In the genomic region with DNA sequence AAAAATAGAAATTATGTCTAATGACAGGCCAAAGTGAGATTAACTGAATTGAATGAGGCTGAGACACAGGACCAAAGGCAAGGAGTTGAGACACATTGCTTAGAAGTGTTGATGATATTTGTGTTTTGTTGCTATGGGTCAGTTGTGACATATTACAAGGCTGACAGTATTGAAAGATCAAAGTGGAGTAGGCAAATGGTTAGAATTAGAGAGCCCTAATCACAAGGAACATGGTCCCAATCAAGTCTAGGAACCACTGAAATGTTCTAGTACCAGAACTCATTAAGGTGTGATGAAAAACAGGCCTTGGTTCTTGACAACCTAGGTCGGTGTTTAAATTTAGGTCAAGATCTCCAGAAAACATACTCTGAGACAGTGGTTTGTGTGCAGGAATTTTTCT, we compare ENCODE assay signal across 27 cellular contexts.
"Had no signal": no experiment of that assay in that cellular context is flagged by ENCODE, and none has a peak within 500 bp of the region (broad histone marks: within the 10 kb centered on the region; RNA-seq: fewer than 3 reads in every experiment).

No MANE protein-coding gene starts in this region.

- DNase-seq: stimulated activated CD4-positive, alpha-beta T cell treated with anti-CD3 and anti-CD28 coated beads, Interleukin-2, amount 100 ng/mL, for 48 hours; stimulated activated CD4-positive, alpha-beta T cell treated with anti-CD3 and anti-CD28 coated beads, Interleukin-4, amount 100 ng/mL, for 1 hour; stimulated activated CD4-positive, alpha-beta T cell treated with anti-CD3 and anti-CD28 coated beads, Interleukin-4, amount 100 ng/mL, for 24 hours; stimulated activated CD4-positive, alpha-beta T cell treated with anti-CD3 and anti-CD28 coated beads, Interleukin-4, amount 100 ng/mL, for 4 hours; stimulated activated CD8-positive, alpha-beta memory T cell treated with anti-CD3 and anti-CD28 coated beads, Interleukin-4, amount 100 ng/mL, for 48 hours; stimulated activated naive B cell treated with anti-CD40 and anti-IgM and Interleukin-4, amounts not matched to agents 10 μg/mL and 1 μg/mL and 100 μg/mL, for 72 hours; stimulated activated naive CD4-positive, alpha-beta T cell; stimulated activated naive CD4-positive, alpha-beta T cell treated with Interleukin-2 at 50 U/mL for 16 hours; stimulated activated naive CD8-positive, alpha-beta T cell treated with anti-CD3 and anti-CD28 coated beads, Interleukin-15, amount 100 ng/mL, for 72 hours; stimulated activated naive CD8-positive, alpha-beta T cell treated with anti-CD3 and anti-CD28 coated beads, Interleukin-15, Interleukin-2, amounts not matched to agents 100 U/mL and 50 U/mL, for 24 hours; stomach; substantia nigra; testis; thyroid gland; tibial artery; transverse colon; trophoblast cell; upper lobe of left lung; upper lobe of right lung; uterus had no signal

- H3K4me3 ChIP-seq: stomach, suprapubic skin, testis, thoracic aorta, thyroid gland, tibial artery, tibial nerve, transverse colon, upper lobe of left lung, upper lobe of right lung, uterus, vagina had no signal

- H3K36me3 ChIP-seq: stomach, suprapubic skin, thoracic aorta, thyroid gland, tibial artery, tibial nerve, transverse colon, upper lobe of left lung, upper lobe of right lung, uterus, vagina had no signal

- FAIRE-seq: urothelium cell line had no signal

- ATAC-seq: stimulated activated effector memory CD8-positive, alpha-beta T cell treated with anti-CD3 and anti-CD28 coated beads, Interleukin-12 subunit alpha, Interleukin-12 subunit beta, amount 100 ng/mL, for 72 hours; stimulated activated memory B cell treated with anti-CD40 and anti-IgM and Interleukin-4, amounts not matched to agents 10 μg/mL and 1 μg/mL and 100 μg/mL, for 72 hours; stimulated activated naive B cell treated with anti-CD40 and anti-IgM and Interleukin-4, amounts not matched to agents 10 μg/mL and 1 μg/mL and 100 μg/mL, for 72 hours; stimulated activated naive CD8-positive, alpha-beta T cell treated with anti-CD3 and anti-CD28 coated beads, Interleukin-15, amount 100 ng/mL, for 72 hours; stimulated activated naive CD8-positive, alpha-beta T cell treated with anti-CD3 and anti-CD28 coated beads, Interleukin-15, Interleukin-2, amounts not matched to agents 100 U/mL and 50 U/mL, for 24 hours; upper lobe of right lung had no signal

- H3K27me3 ChIP-seq: stomach, suprapubic skin, testis, thyroid gland, tibial artery, tibial nerve, transverse colon, upper lobe of left lung, upper lobe of right lung, uterus, vagina had no signal
